1 cellular context compared by ENCODE assay signal in genomic region chr9:92973700-92974099, GRCh38.
TF ChIP-seq lines count a peak whose summit lies in the region.

No MANE protein-coding gene starts in this region.

TF ChIP-seq in HepG2, 621 proteins besides CTCF, POLR2A, EP300 and RAD21 (continued from another document):
- TF ChIP-seq TERF1 (CRISPR knock-in tag; IDR thresholded peaks at IDR 0.05) (no peak), AFF4 (CRISPR knock-in tag; IDR thresholded peaks at IDR 0.05) (no peak), MXI1 (IDR thresholded peaks at IDR 0.05; ENCODE audit: borderline replicate concordance, low read depth, low read length) (no peak), NFKBIZ (CRISPR knock-in tag; IDR thresholded peaks at IDR 0.05) (no peak), SIX1 (CRISPR knock-in tag; IDR thresholded peaks at IDR 0.05; ENCODE audit: borderline replicate concordance) (no peak), HHEX (CRISPR knock-in tag; IDR thresholded peaks at IDR 0.05) (no peak), ZBED4 (CRISPR knock-in tag; IDR thresholded peaks at IDR 0.05; ENCODE audit: borderline replicate concordance) (no peak), SPEN (CRISPR knock-in tag; IDR thresholded peaks at IDR 0.05; ENCODE audit: low read depth) (no peak), PHF8 (CRISPR knock-in tag; IDR thresholded peaks at IDR 0.05) (no peak), ZNF720 (CRISPR knock-in tag; IDR thresholded peaks at IDR 0.05) (no peak), ONECUT2 (CRISPR knock-in tag; IDR thresholded peaks at IDR 0.05) (no peak), ZNF672 (CRISPR knock-in tag; IDR thresholded peaks at IDR 0.05) (no peak)
